Comparison of ENCODE assay signal across 27 cellular contexts in genomic region chr9:135029434-135029833, GRCh38. TPM values are rescaled to one million over a fixed set of nuclear protein-coding genes. Genes with fewer than 3 reads are reported as not detected.
"Had no signal": no experiment of that assay in that cellular context is flagged by ENCODE, and none has a peak within 500 bp of the region (broad histone marks: within the 10 kb centered on the region; RNA-seq: fewer than 3 reads in every experiment).

No MANE protein-coding gene starts in this region.

- H3K27ac Mint-ChIP-seq: activated CD8-positive, alpha-beta T cell treated with anti-CD3 and anti-CD28 coated beads, Interleukin-2, amount 10 ng/mL, durations not matched to agents 7 days and 5 days; activated naive CD8-positive, alpha-beta T cell treated with anti-CD3 and anti-CD28 coated beads, Interleukin-2, amount 10 ng/mL, durations not matched to agents 7 days and 5 days; T-helper 17 cell had no signal

- DNase-seq: activated CD4-positive, alpha-beta T cell treated with anti-CD3 and anti-CD28 coated beads for 48 hours; activated CD4-positive, alpha-beta T cell treated with anti-CD3 and anti-CD28 coated beads, Interleukin-2, amount 50 U/mL, for 4 hours; activated CD4-positive, CD25-positive, alpha-beta regulatory T cell treated with anti-CD3 and anti-CD28 coated beads, Interleukin-2, amount 50 U/mL, for 72 hours; activated CD8-positive, alpha-beta memory T cell treated with anti-CD3 and anti-CD28 coated beads, Interleukin-2, amount 50 U/mL, for 48 hours; activated CD8-positive, alpha-beta T cell treated with anti-CD3 and anti-CD28 coated beads, Interleukin-2, amount 10 ng/mL, durations not matched to agents 7 days and 5 days; activated naive CD4-positive, alpha-beta T cell treated with anti-CD3 and anti-CD28 coated beads, Interleukin-2, amount 50 U/mL, for 16 hours; activated naive CD8-positive, alpha-beta T cell treated with anti-CD3 and anti-CD28 coated beads, Interleukin-2, amount 10 ng/mL, durations not matched to agents 7 days and 5 days; activated T-cell treated with anti-CD3 and anti-CD28 coated beads, Interleukin-2, amount 50 U/mL, for 1 hour; adrenal gland; anterior cingulate cortex; KG1; NCI-H1092; NCI-H1417; NCI-H1930; NCI-H2171; NCI-H2227 treated with DMSO at 0.1 percent for 48 hours; NCI-H446 treated with DMSO at 0.1 percent for 48 hours; NCI-H524 treated with DMSO at 0.1 percent for 48 hours; NCI-H774; NK-92 treated with Interleukin-12 subunit alpha and Interleukin-12 subunit beta, amount 100 ng/mL, for 24 hours; SHP77 treated with DMSO at 0.1 percent for 48 hours; T-helper 17 cell; T-helper 9 cell had no signal

- H3K27me3 ChIP-seq: adrenal gland, Peyer's patch had no signal

- H3K36me3 ChIP-seq: adrenal gland, Peyer's patch had no signal

- H3K9me3 ChIP-seq: adrenal gland had no signal

- H3K4me1 ChIP-seq: adrenal gland, Peyer's patch had no signal

- H3K36me3 Mint-ChIP-seq: activated naive CD8-positive, alpha-beta T cell treated with anti-CD3 and anti-CD28 coated beads, Interleukin-2, amount 10 ng/mL, durations not matched to agents 7 days and 5 days; WTC11 had no signal

- H3K4me3 Mint-ChIP-seq: activated CD8-positive, alpha-beta T cell treated with anti-CD3 and anti-CD28 coated beads, Interleukin-2, amount 10 ng/mL, durations not matched to agents 7 days and 5 days; activated naive CD8-positive, alpha-beta T cell treated with anti-CD3 and anti-CD28 coated beads, Interleukin-2, amount 10 ng/mL, durations not matched to agents 7 days and 5 days; T-helper 17 cell; WTC11 had no signal

- H3K27ac ChIP-seq: adrenal gland, Peyer's patch, RWPE1 had no signal

- H3K27me3 Mint-ChIP-seq: activated naive CD8-positive, alpha-beta T cell treated with anti-CD3 and anti-CD28 coated beads, Interleukin-2, amount 10 ng/mL, durations not matched to agents 7 days and 5 days had no signal

- H3K4me1 Mint-ChIP-seq: activated naive CD8-positive, alpha-beta T cell treated with anti-CD3 and anti-CD28 coated beads, Interleukin-2, amount 10 ng/mL, durations not matched to agents 7 days and 5 days; T-helper 17 cell; WTC11 had no signal

- H3K9me3 Mint-ChIP-seq: activated naive CD8-positive, alpha-beta T cell treated with anti-CD3 and anti-CD28 coated beads, Interleukin-2, amount 10 ng/mL, durations not matched to agents 7 days and 5 days had no signal

- ATAC-seq: activated CD8-positive, alpha-beta T cell treated with anti-CD3 and anti-CD28 coated beads, Interleukin-2, amount 10 ng/mL, durations not matched to agents 7 days and 5 days; T-helper 17 cell; WTC11 had no signal

- H3K4me3 ChIP-seq: adrenal gland, Peyer's patch had no signal

RNA-seq across cellular contexts. Expression of gene OLFM1, which starts 58.0 kb away (rescaled TPM):
- total RNA-seq: activated CD8-positive, alpha-beta T cell treated with anti-CD3 and anti-CD28 coated beads, Interleukin-2, amount 10 ng/mL, durations not matched to agents 7 days and 5 days; activated naive CD8-positive, alpha-beta T cell treated with anti-CD3 and anti-CD28 coated beads, Interleukin-2, amount 10 ng/mL, durations not matched to agents 7 days and 5 days; MCF 10A; T-helper 17 cell had no signal
